In genomic region chrX:71285929-71286328, GRCh38 we compare ENCODE assay signal across 9 cellular contexts. TPM values are rescaled to one million over a fixed set of nuclear protein-coding genes. Genes with fewer than 3 reads are reported as not detected.
DNase-seq lines count a peak whose midpoint lies in the region; ATAC-seq, FAIRE-seq and TF ChIP-seq lines count a peak whose summit lies in the region.
"Had no signal": no experiment of that assay in that cellular context is flagged by ENCODE, and none has a peak within 500 bp of the region (broad histone marks: within the 10 kb centered on the region; RNA-seq: fewer than 3 reads in every experiment).

No MANE protein-coding gene starts in this region.

- H3K79me2 ChIP-seq in DND-41 (ENCODE audit: insufficient read depth, low read length), result peaks cover 75% of the 10 kb centered on the region
- H3K79me2 ChIP-seq in neural cell (replicated peaks; ENCODE audit: insufficient read depth, low read length), result peaks cover 44% of the 10 kb centered on the region

- H3K4me2 ChIP-seq in DND-41 (ENCODE audit: insufficient read depth, low read length) (peak overlapping the region; percentile 69), neural cell (ENCODE audit: low read length) (peak overlapping the region; percentile 86)

- H3K9me2 ChIP-seq in neural cell (ENCODE audit: insufficient read depth, low read length), result no peaks in the 10 kb centered on the region

- ATAC-seq in DND-41 (ENCODE audit: insufficient read depth, low read depth), result no peak

- H3K4me1 ChIP-seq in DND-41 (ENCODE audit: insufficient read depth, low read length), result peaks cover 52% of the 10 kb centered on the region

- H4K20me1 ChIP-seq in DND-41 (ENCODE audit: insufficient read depth, low read length) (peaks cover 52% of the 10 kb centered on the region), neural cell (ENCODE audit: insufficient read depth) (no peaks in the 10 kb centered on the region)

- peak overlapping the region; percentile 89 to 97; a peak in 3 of 4 replicates for H3K4me3 ChIP-seq in DND-41 (ENCODE audit: low read depth in 1 of 2, low read length in 2 of 2)
- H3K4me3 ChIP-seq in NB4 (ENCODE audit: low read depth, low read length), result peak overlapping the region; percentile 97
- peak overlapping the region; percentile 79 for H3K4me3 ChIP-seq in neural cell (ENCODE audit: low read length)

- TF ChIP-seq RAD21 in neural cell (conservative IDR thresholded peaks at IDR 0.05), result no peak

- no peaks in the 10 kb centered on the region for H3F3A ChIP-seq in neural cell (ENCODE audit: insufficient read depth, low read length, poor library complexity, severe bottlenecking)

- peak; percentile 86 for FAIRE-seq in colon (lab: Jason Lieb, UNC)

- H3K9me3 ChIP-seq in DND-41 (ENCODE audit: insufficient read depth, low read length, severe bottlenecking) (no peaks in the 10 kb centered on the region), neural cell (ENCODE audit: low read length) (no peaks in the 10 kb centered on the region)

- H3K27me3 ChIP-seq in DND-41 (ENCODE audit: insufficient read depth, low read length, poor library complexity) (no peaks in the 10 kb centered on the region), neural cell (ENCODE audit: insufficient read depth, low read depth, low read length) (no peaks in the 10 kb centered on the region)

- no peak for TF ChIP-seq EP300 in neural cell (conservative IDR thresholded peaks at IDR 0.05; ENCODE audit: poor library complexity, severe bottlenecking)

- DNase-seq in DND-41, result no peak
- no peak for DNase-seq in NB4 (ENCODE audit: low read depth)
- DNase-seq in nucleus accumbens (lab: John Stamatoyannopoulos, UW), result no peak
- no peak for DNase-seq in NCI-H1048 (lab: John Stamatoyannopoulos, UW)
- DNase-seq in NCI-H774 (lab: John Stamatoyannopoulos, UW), result no peak
- no peak for DNase-seq in SHP77 treated with DMSO at 0.1 percent for 48 hours (lab: John Stamatoyannopoulos, UW)
- DNase-seq: activated effector memory CD4-positive, alpha-beta T cell treated with Interleukin-2 at 50 U/mL for 16 hours had no signal

- no peak overlapping the region for H2AFZ ChIP-seq in DND-41 (ENCODE audit: low read depth, low read length)
- no peak overlapping the region for H2AFZ ChIP-seq in neural cell (ENCODE audit: low read depth, low read length)

- no peak for TF ChIP-seq POLR2A in NB4 (IDR thresholded peaks at IDR 0.05; ENCODE audit: extremely low read depth, insufficient read length)

- no peak for TF ChIP-seq CTCF in DND-41 (IDR thresholded peaks at IDR 0.05; ENCODE audit: borderline replicate concordance, extremely low read depth, low read length, poor library complexity, severe bottlenecking)
- no peak for TF ChIP-seq CTCF in NB4 (IDR thresholded peaks at IDR 0.05; ENCODE audit: low read depth, low read length)
- no peak for TF ChIP-seq CTCF in neural cell (IDR thresholded peaks at IDR 0.05; ENCODE audit: poor library complexity, severe bottlenecking)

- H3K27ac ChIP-seq in DND-41 (ENCODE audit: low read length) (no peak overlapping the region), neural cell (ENCODE audit: low read length) (no peak overlapping the region)

- H3K36me3 ChIP-seq in DND-41 (ENCODE audit: insufficient read depth, low read length), result peaks cover 54% of the 10 kb centered on the region
- H3K36me3 ChIP-seq in neural cell (ENCODE audit: insufficient read depth, low read length), result no peaks in the 10 kb centered on the region

- H3K9ac ChIP-seq in DND-41 (ENCODE audit: low read depth, low read length) (peak overlapping the region; percentile 90), neural cell (ENCODE audit: low read length) (peak overlapping the region; percentile 93)

TF ChIP-seq in neural cell, 6 proteins besides CTCF, POLR2A, EP300 and RAD21:
- TF ChIP-seq MXI1 (conservative IDR thresholded peaks at IDR 0.05; ENCODE audit: poor library complexity, severe bottlenecking) (no peak), SMC3 (conservative IDR thresholded peaks at IDR 0.05; ENCODE audit: poor library complexity) (no peak), TAF1 (IDR thresholded peaks at IDR 0.05; ENCODE audit: low read depth) (no peak), POLR2AphosphoS5 (IDR thresholded peaks at IDR 0.05) (no peak), EZH2 (IDR thresholded peaks at IDR 0.05; ENCODE audit: borderline replicate concordance, insufficient read depth, low read length, poor library complexity, severe bottlenecking) (no peak)
- TF ChIP-seq, protein P1, sequence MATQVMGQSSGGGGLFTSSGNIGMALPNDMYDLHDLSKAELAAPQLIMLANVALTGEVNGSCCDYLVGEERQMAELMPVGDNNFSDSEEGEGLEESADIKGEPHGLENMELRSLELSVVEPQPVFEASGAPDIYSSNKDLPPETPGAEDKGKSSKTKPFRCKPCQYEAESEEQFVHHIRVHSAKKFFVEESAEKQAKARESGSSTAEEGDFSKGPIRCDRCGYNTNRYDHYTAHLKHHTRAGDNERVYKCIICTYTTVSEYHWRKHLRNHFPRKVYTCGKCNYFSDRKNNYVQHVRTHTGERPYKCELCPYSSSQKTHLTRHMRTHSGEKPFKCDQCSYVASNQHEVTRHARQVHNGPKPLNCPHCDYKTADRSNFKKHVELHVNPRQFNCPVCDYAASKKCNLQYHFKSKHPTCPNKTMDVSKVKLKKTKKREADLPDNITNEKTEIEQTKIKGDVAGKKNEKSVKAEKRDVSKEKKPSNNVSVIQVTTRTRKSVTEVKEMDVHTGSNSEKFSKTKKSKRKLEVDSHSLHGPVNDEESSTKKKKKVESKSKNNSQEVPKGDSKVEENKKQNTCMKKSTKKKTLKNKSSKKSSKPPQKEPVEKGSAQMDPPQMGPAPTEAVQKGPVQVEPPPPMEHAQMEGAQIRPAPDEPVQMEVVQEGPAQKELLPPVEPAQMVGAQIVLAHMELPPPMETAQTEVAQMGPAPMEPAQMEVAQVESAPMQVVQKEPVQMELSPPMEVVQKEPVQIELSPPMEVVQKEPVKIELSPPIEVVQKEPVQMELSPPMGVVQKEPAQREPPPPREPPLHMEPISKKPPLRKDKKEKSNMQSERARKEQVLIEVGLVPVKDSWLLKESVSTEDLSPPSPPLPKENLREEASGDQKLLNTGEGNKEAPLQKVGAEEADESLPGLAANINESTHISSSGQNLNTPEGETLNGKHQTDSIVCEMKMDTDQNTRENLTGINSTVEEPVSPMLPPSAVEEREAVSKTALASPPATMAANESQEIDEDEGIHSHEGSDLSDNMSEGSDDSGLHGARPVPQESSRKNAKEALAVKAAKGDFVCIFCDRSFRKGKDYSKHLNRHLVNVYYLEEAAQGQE (IDR thresholded peaks at IDR 0.05; ENCODE audit: borderline replicate concordance), result no peak

RNA-seq across cellular contexts. Expression of gene NONO, which starts 2.5 kb away (rescaled TPM):
- polyA plus RNA-seq in neural cell, result 436 and 444 TPM in 2 replicates
- 524 and 529 TPM in 2 replicates for polyA minus RNA-seq in neural cell

RNA-seq across cellular contexts. Expression of gene ITGB1BP2, which starts 15.6 kb away (rescaled TPM):
- 2.8 and 5.4 TPM in 2 replicates for polyA plus RNA-seq in neural cell
- 2.4 and 3.7 TPM in 2 replicates for polyA minus RNA-seq in neural cell

RNA-seq across cellular contexts. Expression of gene ZMYM3, which starts 32.0 kb away (rescaled TPM):
- 32.8 and 37.2 TPM in 2 replicates for polyA plus RNA-seq in neural cell
- polyA minus RNA-seq in neural cell, result 53.8 and 61.5 TPM in 2 replicates
